Comparison of ENCODE assay signal across 14 cellular contexts in the genomic region with DNA sequence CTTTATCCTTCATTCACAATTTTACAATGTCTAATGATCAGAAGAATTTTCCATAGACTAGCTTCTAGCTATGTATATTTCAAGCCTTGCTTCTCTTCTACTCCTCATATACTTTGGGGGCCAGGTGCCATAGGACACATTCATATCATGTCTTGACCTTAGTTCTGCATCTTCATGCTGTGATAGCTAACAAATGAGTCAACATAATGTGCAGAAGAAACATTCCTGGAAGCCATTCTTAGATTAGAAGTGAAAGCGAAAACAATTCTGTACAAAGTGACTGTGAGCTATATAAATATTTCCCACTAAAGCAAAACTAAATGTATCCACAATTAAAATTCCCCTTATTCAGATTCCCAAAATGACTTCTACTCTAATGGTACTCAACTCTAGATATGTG.
DNase-seq lines count a peak whose midpoint lies in the region; ATAC-seq and TF ChIP-seq lines count a peak whose summit lies in the region.
"Had no signal": no experiment of that assay in that cellular context is flagged by ENCODE, and none has a peak within 500 bp of the region (broad histone marks: within the 10 kb centered on the region; RNA-seq: fewer than 3 reads in every experiment).

No MANE protein-coding gene starts in this region.

- ATAC-seq in GM18861 (IDR thresholded peaks at IDR 0.05; ENCODE audit: unreplicated experiment) (peak; percentile 77), GM21576 (IDR thresholded peaks at IDR 0.05; ENCODE audit: unreplicated experiment) (peak; percentile 88), HG03442 (IDR thresholded peaks at IDR 0.05; ENCODE audit: unreplicated experiment) (peak; percentile 91), psoas muscle (no peak)
- ATAC-seq: left cardiac atrium had no signal

- no peaks in the 10 kb centered on the region for H3K4me1 ChIP-seq in psoas muscle
- H3K4me1 ChIP-seq: prostate gland had no signal

- no peaks in the 10 kb centered on the region for H3K9me3 ChIP-seq in psoas muscle
- H3K9me3 ChIP-seq: prostate gland had no signal

- no peaks in the 10 kb centered on the region for H3K36me3 ChIP-seq in psoas muscle (ENCODE audit: insufficient read depth in 1 of 2, low read depth in 1 of 2)
- H3K36me3 ChIP-seq: prostate gland had no signal

- H3K4me3 ChIP-seq in psoas muscle = no peak overlapping the region
- H3K4me3 ChIP-seq: prostate gland had no signal

- intact Hi-C loops in psoas muscle (cut with DNase I) = no loop called here

- no peak for TF ChIP-seq CTCF in psoas muscle (IDR thresholded peaks at IDR 0.05)

- DNase-seq in iris pigment epithelial cell (ENCODE audit: low read depth) (peak; percentile 60), psoas muscle (no peak), NCI-H146 (lab: John Stamatoyannopoulos, UW) (no peak), HUDEP-2 (lab: John Stamatoyannopoulos, UW; ENCODE audit: unreplicated experiment in 76 of 76) (no peak)
- no peak for DNase-seq in activated CD4-positive, CD25-positive, alpha-beta regulatory T cell (lab: John Stamatoyannopoulos, UW)
- DNase-seq: activated CD4-positive, alpha-beta T cell treated with anti-CD3 and anti-CD28 coated beads for 48 hours; aorta; left cardiac atrium; NCI-H2081 treated with DMSO at 0.1 percent for 48 hours; SHP77 treated with DMSO at 0.1 percent for 48 hours had no signal

- WGBS in psoas muscle, 3 donors = 95 to 100% (median 98%) methylated on average over 1 of the region's 1 CpG

- H3K27ac ChIP-seq in psoas muscle = no peak overlapping the region
- H3K27ac ChIP-seq: prostate gland had no signal

- H3K27me3 ChIP-seq in psoas muscle (ENCODE audit: insufficient read depth in 3 of 3, low read length in 2 of 3) = no peaks in the 10 kb centered on the region

Comparison
In these comparisons a context has a peak if more than half of its experiments do, and no peak if none do; other contexts are left out.
1. ATAC-seq: peak in GM18861 (single experiment), GM21576 (single experiment) and HG03442 (single experiment); none in psoas muscle (0 of 4).